ENCODE assay signal across 1 cellular context in genomic region chr10:132271458-132272011, GRCh38.
TF ChIP-seq lines count a peak whose summit lies in the region.

No MANE protein-coding gene starts in this region.

TF ChIP-seq in H1, 55 proteins besides CTCF, POLR2A, EP300 and RAD21:
- TF ChIP-seq SAP30 (IDR thresholded peaks at IDR 0.05; ENCODE audit: insufficient read depth, insufficient replicate concordance, low read length) (no peak), ATF2 (IDR thresholded peaks at IDR 0.05; ENCODE audit: low read length) (no peak), HDAC2 (IDR thresholded peaks at IDR 0.05; ENCODE audit: borderline replicate concordance in 1 of 2, low read depth in 2 of 2, low read length in 2 of 2) (no peak)
